Comparison of ENCODE assay signal across 16 cellular contexts in the genomic region with DNA sequence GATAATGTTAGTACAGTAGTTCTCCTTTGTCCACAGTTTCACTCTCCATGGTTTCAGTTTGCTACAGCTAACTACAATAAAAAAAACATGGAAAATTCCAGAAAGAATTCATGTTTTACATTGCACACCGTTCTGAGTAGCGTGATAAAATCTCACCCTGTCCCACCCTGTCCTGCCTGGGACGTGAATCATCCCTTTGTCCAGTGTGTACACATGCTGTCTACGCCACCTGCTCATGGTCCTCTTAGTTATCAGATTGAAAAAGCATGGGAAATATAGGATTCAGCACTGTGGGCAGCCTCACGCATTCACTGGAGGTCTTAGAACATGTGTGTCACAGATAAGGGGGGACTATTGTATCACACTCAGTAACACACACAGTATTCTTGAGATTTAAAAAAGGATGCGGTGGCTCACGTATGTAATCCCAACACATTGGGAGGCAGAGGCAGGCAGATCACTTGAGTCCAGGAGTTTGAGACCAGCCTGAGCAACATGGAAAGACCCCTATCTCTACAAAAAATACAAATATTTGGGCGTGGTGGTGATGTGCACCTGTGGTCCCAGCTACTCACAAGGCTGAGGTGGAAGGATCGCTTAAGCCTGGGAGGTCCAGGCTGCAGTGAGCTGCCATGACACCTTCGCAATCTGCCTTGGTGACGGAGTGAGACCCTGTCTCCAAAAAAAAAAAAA. TPM values are rescaled to one million over a fixed set of nuclear protein-coding genes. Genes with fewer than 3 reads are reported as not detected.
A peak's percentile ranks its signal among the peaks of the same experiment; 100 is the strongest.
DNase-seq lines count a peak whose midpoint lies in the region; ATAC-seq, FAIRE-seq and TF ChIP-seq lines count a peak whose summit lies in the region.
"Had no signal": no experiment of that assay in that cellular context is flagged by ENCODE, and none has a peak within 500 bp of the region (broad histone marks: within the 10 kb centered on the region; RNA-seq: fewer than 3 reads in every experiment).

No MANE protein-coding gene starts in this region.

- H3K27ac ChIP-seq in A549 (peak overlapping the region; percentile 79 to 86), MM.1S (ENCODE audit: low read length) (no peak overlapping the region), K562 (ENCODE audit: extremely low read depth, low read depth, low read length) (no peak overlapping the region)
- H3K27ac ChIP-seq: coronary artery had no signal

- in situ Hi-C loops in K562 (cut with MboI): loop anchor here (10.0 to 25.0 kb wide), 2 partner anchors 163 to 305 kb away; partner anchors contain the start of genes HTD2 and RPP14

- TF ChIP-seq CTCF in A549 (IDR thresholded peaks at IDR 0.05) (no peak), MM.1S (IDR thresholded peaks at IDR 0.05; ENCODE audit: low read length) (no peak), K562 (IDR thresholded peaks at IDR 0.05 in 2 of 3, conservative IDR thresholded peaks at IDR 0.05 in 1 of 3; ENCODE audit: insufficient read depth in 2 of 3, low read depth in 1 of 3, low read length in 3 of 3) (no peak), mucosa of descending colon (IDR thresholded peaks at IDR 0.05) (no peak), CD14-positive monocyte (IDR thresholded peaks at IDR 0.05) (no peak)

- peaks cover 36% of the 10 kb centered on the region for H3K4me1 Mint-ChIP-seq in CD14-positive monocyte

- no peak overlapping the region for H3K4me3 Mint-ChIP-seq in CD14-positive monocyte

- no peak overlapping the region for H3K4me3 ChIP-seq in A549
- no peak overlapping the region for H3K4me3 ChIP-seq in MM.1S (ENCODE audit: low read length)
- H3K4me3 ChIP-seq in K562: no peak overlapping the region
- no peak overlapping the region for H3K4me3 ChIP-seq in mucosa of descending colon

- FAIRE-seq in A549 (lab: Jason Lieb, UNC) (no peak), K562 (lab: Jason Lieb, UNC) (peak; percentile 60)

- TF ChIP-seq RAD21 in A549 (conservative IDR thresholded peaks at IDR 0.05 in 1 of 2, IDR thresholded peaks at IDR 0.05 in 1 of 2): no peak
- TF ChIP-seq RAD21 in K562 (CRISPR knock-in tag; conservative IDR thresholded peaks at IDR 0.05 in 1 of 2, IDR thresholded peaks at IDR 0.05 in 1 of 2): no peak

- H3K9me3 Mint-ChIP-seq in CD14-positive monocyte: peaks cover 0 to 2% (median 0%) of the 10 kb centered on the region in 7 donors
- H3K9me3 Mint-ChIP-seq: activated T-cell treated with anti-CD3 and anti-CD28 coated beads, Interleukin-2, amount 50 U/mL, for 72 hours; stimulated activated naive CD8-positive, alpha-beta T cell treated with anti-CD3 and anti-CD28 coated beads, Interleukin-15, amount 100 ng/mL, for 72 hours had no signal

- no peaks in the 10 kb centered on the region for H3K9me1 ChIP-seq in K562 (ENCODE audit: control insufficient read depth, insufficient read depth, low read length)

- intact Hi-C loops in K562 (cut with micrococcal nuclease) (loop anchor here (10.0 kb wide), 1 partner anchor 135 kb away; no protein-coding TSS in a partner anchor), mucosa of descending colon (cut with DNase I, micrococcal nuclease) (loop anchor here in 1 of 2 donors (10.0 kb wide), 1 partner anchor 165 kb away; no protein-coding TSS in a partner anchor), CD14-positive monocyte (cut with micrococcal nuclease) (loop anchor here in 1 of 2 donors (5.0 kb wide), 1 partner anchor 42 kb away; no protein-coding TSS in a partner anchor)

- ATAC-seq in A549: peak; percentile 66 to 83
- peak; percentile 14 for ATAC-seq in K562
- ATAC-seq in mucosa of descending colon: peak; percentile 63

- no peak overlapping the region for H3K9ac ChIP-seq in MM.1S (ENCODE audit: low read length)
- H3K9ac ChIP-seq in K562 (ENCODE audit: insufficient read depth in 1 of 2, low read depth in 2 of 2, low read length in 2 of 2): no peak overlapping the region

- peak in 1 of 2 experiments; percentile 70 for DNase-seq in A549 (ENCODE audit: low read depth in 1 of 2, low spot score in 1 of 2)
- DNase-seq in MM.1S: no peak
- DNase-seq in K562 (ENCODE audit: extremely low read depth in 1 of 4, low spot score in 3 of 4): no peak
- DNase-seq in mucosa of descending colon: no peak
- no peak for DNase-seq in CD14-positive monocyte (ENCODE audit: low spot score)
- no peak for DNase-seq in NCI-H345 treated with DMSO at 0.1 percent for 48 hours (lab: John Stamatoyannopoulos, UW; ENCODE audit: unreplicated experiment)
- no peak for DNase-seq in mucosa of gallbladder (ENCODE audit: low spot score)
- DNase-seq in SHP77 (lab: John Stamatoyannopoulos, UW): no peak
- DNase-seq: activated T-cell treated with anti-CD3 and anti-CD28 coated beads, Interleukin-2, amount 50 U/mL, for 72 hours; adrenal gland; Calu3; NCI-H1105; NCI-H345; stimulated activated naive CD8-positive, alpha-beta T cell treated with anti-CD3 and anti-CD28 coated beads, Interleukin-15, amount 100 ng/mL, for 72 hours; T-helper 9 cell had no signal

- H3K36me3 ChIP-seq in MM.1S (replicated peaks; ENCODE audit: insufficient read depth, low read length) (no peaks in the 10 kb centered on the region), K562 (ENCODE audit: control insufficient read depth, insufficient read depth, low read length) (no peaks in the 10 kb centered on the region), mucosa of descending colon (ENCODE audit: low read depth) (no peaks in the 10 kb centered on the region)
- H3K36me3 ChIP-seq: adrenal gland had no signal

- peaks cover 42% of the 10 kb centered on the region for H3K4me1 ChIP-seq in A549
- H3K4me1 ChIP-seq in MM.1S (ENCODE audit: low read length): peaks cover 7% of the 10 kb centered on the region; the same call in 1 of the 2 replicates
- peaks cover 30 to 39% of the 10 kb centered on the region in 2 experiments for H3K4me1 ChIP-seq in K562 (replicated peaks in 1 of 2; ENCODE audit: control insufficient read depth in 2 of 2, insufficient read depth in 2 of 2, low read length in 2 of 2)
- H3K4me1 ChIP-seq in mucosa of descending colon (ENCODE audit: low read depth): peaks cover 23% of the 10 kb centered on the region

- H3K27me3 Mint-ChIP-seq in CD14-positive monocyte (ENCODE audit: low read depth in 3 of 3): peaks cover 0 to 7% (median 3%) of the 10 kb centered on the region in 3 donors
- H3K27me3 Mint-ChIP-seq: stimulated activated naive CD8-positive, alpha-beta T cell treated with anti-CD3 and anti-CD28 coated beads, Interleukin-15, amount 100 ng/mL, for 72 hours had no signal

- H2AFZ ChIP-seq in MM.1S (ENCODE audit: low read length): no peak overlapping the region
- H2AFZ ChIP-seq in K562 (ENCODE audit: low read depth, low read length): peak overlapping the region; percentile 39; the same call in 1 of the 2 replicates

- peaks cover 4% of the 10 kb centered on the region for H3F3A ChIP-seq in MM.1S (ENCODE audit: insufficient read depth, low read length)

- no peaks in the 10 kb centered on the region for H3K9me2 ChIP-seq in MM.1S (replicated peaks; ENCODE audit: insufficient read depth, low read length)

- no peaks in the 10 kb centered on the region for H4K20me1 ChIP-seq in MM.1S (ENCODE audit: insufficient read depth, low read length)
- no peaks in the 10 kb centered on the region for H4K20me1 ChIP-seq in K562 (replicated peaks; ENCODE audit: control insufficient read depth, insufficient read depth, low read length)

- POLR2A ChIA-PET in A549 (lab: Yijun Ruan, JAX): interaction anchor here (0.9 kb wide), 1 partner anchor 30 kb away, joined by 3 read pairs; no protein-coding TSS in a partner anchor
- POLR2A ChIA-PET in K562 (lab: Yijun Ruan, JAX): interaction anchor here (0.7 to 0.9 kb wide), 2 partner anchors 8 to 174 kb away, joined by 4 read pairs; no protein-coding TSS in a partner anchor

- no TSS peak for BruUV-seq in K562 (replicated peaks; lab: Mats Ljungman, UMichigan)

- H3K4me2 ChIP-seq in A549 (peak overlapping the region; percentile 64), MM.1S (ENCODE audit: low read depth, low read length) (peak overlapping the region; percentile 55; the same call in 1 of the 2 replicates), K562 (ENCODE audit: insufficient read depth, low read length) (peak overlapping the region; percentile 5; the same call in 1 of the 2 replicates)

- H3K27ac Mint-ChIP-seq in CD14-positive monocyte: no peak overlapping the region

- WGBS in A549 (ENCODE audit: missing lambda C conversion rate): 60% methylated on average over 11 of the region's 11 CpGs
- 22% methylated on average over 9 of the region's 11 CpGs for whole genome bisulfite sequencing in K562 (ENCODE audit: insufficient coverage, low coverage, missing lambda C conversion rate)

- H3K27me3 ChIP-seq in MM.1S (replicated peaks; ENCODE audit: insufficient read depth, low read length) (no peaks in the 10 kb centered on the region), K562 (ENCODE audit: control insufficient read depth in 2 of 2, insufficient read depth in 2 of 2, low read length in 2 of 2) (no peaks in the 10 kb centered on the region)
- H3K27me3 ChIP-seq: adrenal gland had no signal

- TF ChIP-seq POLR2A in A549 (IDR thresholded peaks at IDR 0.05; ENCODE audit: low read length): no peak
- no peak for TF ChIP-seq POLR2A in K562 (conservative IDR thresholded peaks at IDR 0.05)

- H3K9me3 ChIP-seq in A549 (no peaks in the 10 kb centered on the region), MM.1S (replicated peaks; ENCODE audit: insufficient read depth, low read length) (no peaks in the 10 kb centered on the region), K562 (replicated peaks; ENCODE audit: control insufficient read depth, insufficient read depth, low read depth, low read length) (no peaks in the 10 kb centered on the region), mucosa of descending colon (no peaks in the 10 kb centered on the region)
- H3K9me3 ChIP-seq: adrenal gland had no signal

- TF ChIP-seq EP300 in A549 (IDR thresholded peaks at IDR 0.05) (no peak), K562 (IDR thresholded peaks at IDR 0.05; ENCODE audit: low read length) (no peak)

- CTCF ChIA-PET in A549 (lab: Yijun Ruan, JAX) (interaction anchor here (1.6 kb wide), 2 partner anchors 25 to 38 kb away, joined by 6 to 8 read pairs; no protein-coding TSS in a partner anchor), K562 (lab: Yijun Ruan, JAX; ENCODE audit: low intra/inter-chr PET ratio) (no interaction called here)

- H3K79me2 ChIP-seq in MM.1S (ENCODE audit: low read length): no peaks in the 10 kb centered on the region
- no peaks in the 10 kb centered on the region for H3K79me2 ChIP-seq in K562 (ENCODE audit: control insufficient read depth, insufficient read depth, low read length)

- H3K36me3 Mint-ChIP-seq in CD14-positive monocyte: no peaks in the 10 kb centered on the region

RNA-seq across cellular contexts. Expression of gene FLNB, which starts 8.7 kb away (rescaled TPM):
- polyA plus RNA-seq in A549 (2011; rRNA removed) (387 and 439 TPM in 2 replicates), A549 (2017; fragmentation: RNase III; extraction: RNeasy Plus Mini Kit Qiagen cat#74134 plus additional on column Dnase treatment) (235 to 282 TPM (median 257 TPM) in 3 replicates), K562 (2011; rRNA removed) (20.3 and 27.7 TPM in 2 replicates), K562 (2014; fragmentation: Illumina TruSeq; extraction: Trizol) (32.2 and 33.4 TPM in 2 replicates), K562 (2014; fragmentation: Nextera tagmentation; extraction: Ambion mirVana) (10 to 100 TPM in 1 of 2 experiments, 1 to 10 TPM in 1; 9.4 to 13.0 TPM), K562 (2014; rRNA removed) (17.0 and 19.0 TPM in 2 replicates), CD14-positive monocyte (1 to 10 TPM in 1 of 2 donors, under 1 TPM in 1; 0.47 to 2.1 TPM)
- polyA plus RNA-seq in A549 (2012; cell fraction: cytosol; rRNA removed): 153 and 161 TPM in 2 replicates
- polyA plus RNA-seq in A549 (2012; cell fraction: nucleus; rRNA removed): 1,973 and 2,223 TPM in 2 replicates
- 1,159 and 1,213 TPM in 2 replicates for polyA minus RNA-seq in A549 (2011; rRNA and poly(A)+ RNA removed)
- total RNA-seq in K562 (2011; cell fraction: chromatin; rRNA removed; ENCODE audit: low replicate concordance): 104 and 176 TPM in 2 replicates
- total RNA-seq in K562 (2011; cell fraction: nucleolus; rRNA removed): 86.7 and 89.5 TPM in 2 replicates
- 74.4 and 75.0 TPM in 2 replicates for total RNA-seq in K562 (2011; cell fraction: nucleoplasm; rRNA removed)
- total RNA-seq in K562 (2014; rRNA removed) (27.6 and 37.5 TPM in 2 replicates), K562 (2014; rRNA removed; fragmentation: Illumina TruSeq; extraction: Trizol) (22.5 and 25.6 TPM in 2 replicates), K562 (2015; rRNA removed; fragmentation: Illumina TruSeq; extraction: Trizol) (27.4 and 27.9 TPM in 2 replicates), K562 (2021) (43.3 and 48.1 TPM in 2 replicates), mucosa of descending colon (100 to 1,000 TPM; 256 to 555 (median 357) TPM), mucosa of gallbladder (119 TPM)
- 18.4 and 30.1 TPM in 2 replicates for polyA plus RNA-seq in K562 (2011; cell fraction: cytosol; rRNA removed)
- 111 and 183 TPM in 2 replicates for polyA plus RNA-seq in K562 (2011; cell fraction: nucleus; rRNA removed)
- polyA plus RNA-seq in K562 (2012): 37.0 and 76.9 TPM in 2 replicates
- polyA minus RNA-seq in K562 (2011; rRNA and poly(A)+ RNA removed): 75.9 and 104 TPM in 2 replicates
- polyA minus RNA-seq in K562 (2011; cell fraction: cytosol; rRNA and poly(A)+ RNA removed): 66.1 and 94.5 TPM in 2 replicates
- polyA minus RNA-seq in K562 (2011; cell fraction: nucleus; rRNA and poly(A)+ RNA removed): 56.8 and 166 TPM in 2 replicates

Comparison
In these comparisons a context has a peak if more than half of its experiments do, and no peak if none do; other contexts are left out.
1. ATAC-seq: peak in every context shown above with its lines; median percentile 74 in A549; 63 in mucosa of descending colon; 14 in K562.
2. H3K27ac ChIP-seq: peak in A549 (2 of 2); none in MM.1S (single experiment) and K562 (single experiment).
3. H3K4me2 ChIP-seq: peak in every context shown above with its lines; median percentile 64 in A549; 55 in MM.1S; 5 in K562.
4. Of the 35 proteins assayed by ChIP-seq in both K562 and A549: peak only in K562: none; only in A549: MAX; in both: none; in neither: 34.